Comparison of ENCODE assay signal across 11 cellular contexts in the genomic region with DNA sequence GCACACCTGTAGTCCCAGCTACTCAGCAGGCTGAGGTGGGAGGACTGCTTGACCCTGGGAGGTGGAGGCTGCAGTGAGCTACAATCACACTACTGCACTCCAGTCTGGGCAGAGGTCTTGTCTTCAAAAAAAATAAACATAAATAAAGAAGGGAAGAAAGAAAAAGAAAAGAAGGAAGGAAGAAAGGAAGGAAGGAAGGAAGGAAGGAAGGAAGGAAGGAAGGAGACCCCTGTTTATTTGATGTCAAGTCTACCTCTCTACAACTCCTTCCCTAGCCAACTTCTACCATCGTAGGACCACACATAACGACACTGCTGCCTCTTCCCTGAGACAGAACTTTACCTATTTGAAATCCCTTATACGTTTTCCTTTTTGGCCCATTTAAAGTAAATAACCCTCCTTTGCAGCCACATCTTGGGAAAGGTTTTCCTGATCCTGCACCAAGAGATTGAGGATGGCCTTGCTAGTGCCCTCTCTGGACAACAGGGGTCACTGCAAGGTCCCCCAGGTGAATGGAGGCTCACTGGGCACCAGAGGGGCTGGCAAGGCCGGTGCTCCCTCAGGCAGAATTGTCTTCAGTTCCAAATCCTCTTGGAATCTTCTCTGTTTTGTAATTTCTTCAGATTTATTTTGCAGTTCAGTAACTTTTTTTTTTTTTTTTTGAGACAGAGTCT. TPM values are rescaled to one million over a fixed set of nuclear protein-coding genes. Genes with fewer than 3 reads are reported as not detected.
A peak's percentile ranks its signal among the peaks of the same experiment; 100 is the strongest.
DNase-seq lines count a peak whose midpoint lies in the region; ATAC-seq and TF ChIP-seq lines count a peak whose summit lies in the region.
"Had no signal": no experiment of that assay in that cellular context is flagged by ENCODE, and none has a peak within 500 bp of the region (broad histone marks: within the 10 kb centered on the region; RNA-seq: fewer than 3 reads in every experiment).

No MANE protein-coding gene starts in this region.

- H3K9me2 ChIP-seq in PC-9 (ENCODE audit: insufficient read depth), result no peaks in the 10 kb centered on the region

- no peak overlapping the region for H3K4me2 ChIP-seq in PC-9

- no peak overlapping the region for H3K4me3 Mint-ChIP-seq in stimulated activated naive CD8-positive, alpha-beta T cell treated with anti-CD3 and anti-CD28 coated beads, Interleukin-15, amount 100 ng/mL, for 72 hours
- H3K4me3 Mint-ChIP-seq: central memory CD8-positive, alpha-beta T cell had no signal

- no peak for TF ChIP-seq POLR2A in upper lobe of left lung (IDR thresholded peaks at IDR 0.05)

- no peaks in the 10 kb centered on the region for H3K9me3 Mint-ChIP-seq in stimulated activated naive CD8-positive, alpha-beta T cell treated with anti-CD3 and anti-CD28 coated beads, Interleukin-15, amount 100 ng/mL, for 72 hours
- H3K9me3 Mint-ChIP-seq: central memory CD8-positive, alpha-beta T cell had no signal

- peaks cover 7% of the 10 kb centered on the region for H3K36me3 ChIP-seq in cardiac muscle cell
- H3K36me3 ChIP-seq in PC-9 (ENCODE audit: low read depth), result peaks cover 7% of the 10 kb centered on the region
- peaks cover 3 to 24% (median 14%) of the 10 kb centered on the region in 4 donors for H3K36me3 ChIP-seq in upper lobe of left lung

- H3K27me3 ChIP-seq in cardiac muscle cell, result no peaks in the 10 kb centered on the region
- H3K27me3 ChIP-seq in right cardiac atrium (ENCODE audit: control insufficient read depth, insufficient read depth), result no peaks in the 10 kb centered on the region
- no peaks in the 10 kb centered on the region for H3K27me3 ChIP-seq in PC-9 (ENCODE audit: insufficient read depth, low read depth)
- H3K27me3 ChIP-seq in upper lobe of left lung, result no peaks in the 10 kb centered on the region
- H3K27me3 ChIP-seq: sigmoid colon had no signal

- DNase-seq in cardiac muscle cell (ENCODE audit: low read depth in 1 of 2, low spot score in 1 of 2) (peak; percentile 45 to 59), right cardiac atrium (no peak), PC-9 (peak; percentile 33 to 44), fibroblast of villous mesenchyme (ENCODE audit: low read depth) (no peak), upper lobe of left lung (no peak)
- no peak for DNase-seq in stimulated activated naive CD8-positive, alpha-beta T cell treated with anti-CD3 and anti-CD28 coated beads, Interleukin-15, amount 100 ng/mL, for 72 hours
- DNase-seq: NCI-H1694 treated with DMSO at 0.1 percent for 48 hours, sigmoid colon had no signal

- H3K27ac Mint-ChIP-seq in stimulated activated naive CD8-positive, alpha-beta T cell treated with anti-CD3 and anti-CD28 coated beads, Interleukin-15, amount 100 ng/mL, for 72 hours, result no peak overlapping the region

- POLR2A ChIA-PET in PC-9 (lab: Charles Lee; ENCODE audit: unreplicated experiment), result no interaction called here

- H3K79me2 ChIP-seq in PC-9 (ENCODE audit: low read depth), result no peaks in the 10 kb centered on the region

- BruUV-seq in PC-9 (replicated peaks; lab: Mats Ljungman, UMichigan), result no TSS peak

- WGBS in right cardiac atrium, result 59% methylated on average over 4 of the region's 4 CpGs
- WGBS in upper lobe of left lung, 2 donors, result 37 to 54% methylated on average over 4 of the region's 4 CpGs

- H3K27ac ChIP-seq in cardiac muscle cell (no peak overlapping the region), right cardiac atrium (ENCODE audit: low read length) (no peak overlapping the region), PC-9 (no peak overlapping the region), upper lobe of left lung (no peak overlapping the region)
- H3K27ac ChIP-seq: sigmoid colon had no signal

- no peaks in the 10 kb centered on the region for H3K9me3 ChIP-seq in cardiac muscle cell (ENCODE audit: low read depth)
- H3K9me3 ChIP-seq in right cardiac atrium (ENCODE audit: control insufficient read depth, low read length), result no peaks in the 10 kb centered on the region
- no peaks in the 10 kb centered on the region for H3K9me3 ChIP-seq in PC-9 (ENCODE audit: insufficient read depth, low read depth)
- no peaks in the 10 kb centered on the region for H3K9me3 ChIP-seq in upper lobe of left lung
- H3K9me3 ChIP-seq: sigmoid colon had no signal

- TF ChIP-seq EP300 in upper lobe of left lung (IDR thresholded peaks at IDR 0.05), result no peak

- intact Hi-C loops in right cardiac atrium (cut with DNase I), result no loop called here
- intact Hi-C loops in PC-9 (cut with micrococcal nuclease; ENCODE audit: unreplicated experiment), result loop anchor here (5.0 to 10.0 kb wide), 4 partner anchors 42 to 802 kb away; partner anchors contain the start of genes HMGXB3, TCOF1 and TIGD6

- no peaks in the 10 kb centered on the region for H3K27me3 Mint-ChIP-seq in stimulated activated naive CD8-positive, alpha-beta T cell treated with anti-CD3 and anti-CD28 coated beads, Interleukin-15, amount 100 ng/mL, for 72 hours
- H3K27me3 Mint-ChIP-seq: central memory CD8-positive, alpha-beta T cell had no signal

- TF ChIP-seq CTCF in cardiac muscle cell (IDR thresholded peaks at IDR 0.05; ENCODE audit: low read depth, low read length) (peak; percentile 54), PC-9 (conservative IDR thresholded peaks at IDR 0.05) (peak; percentile 64), fibroblast of villous mesenchyme (IDR thresholded peaks at IDR 0.05; ENCODE audit: insufficient read depth, low read depth, low read length) (peak; percentile 64), upper lobe of left lung (IDR thresholded peaks at IDR 0.05) (peak; percentile 10 to 52 (median 34))

- H4K20me1 ChIP-seq in PC-9 (ENCODE audit: insufficient read depth), result peaks cover 26% of the 10 kb centered on the region

- H3K4me1 ChIP-seq in cardiac muscle cell (ENCODE audit: low read depth) (no peaks in the 10 kb centered on the region), right cardiac atrium (ENCODE audit: control insufficient read depth, insufficient read depth, low read length) (peaks cover 4% of the 10 kb centered on the region), PC-9 (replicated peaks; ENCODE audit: insufficient read depth) (no peaks in the 10 kb centered on the region), upper lobe of left lung (peaks cover 0 to 6% (median 5%) of the 10 kb centered on the region in 4 donors)

- ATAC-seq in right cardiac atrium (no peak), upper lobe of left lung (ENCODE audit: low FRiP score in 2 of 2) (peak in 1 of 2 donors; percentile 56), HG02798 (IDR thresholded peaks at IDR 0.05; ENCODE audit: poor library complexity, unreplicated experiment) (no peak), HG03159 (IDR thresholded peaks at IDR 0.05; ENCODE audit: unreplicated experiment) (no peak)
- no peak for ATAC-seq in stimulated activated naive CD8-positive, alpha-beta T cell treated with anti-CD3 and anti-CD28 coated beads, Interleukin-15, amount 100 ng/mL, for 72 hours

- CTCF ChIA-PET in PC-9 (lab: Charles Lee), result no interaction called here

- H3K4me3 ChIP-seq in cardiac muscle cell (no peak overlapping the region), right cardiac atrium (ENCODE audit: low read length) (no peak overlapping the region), PC-9 (no peak overlapping the region), fibroblast of villous mesenchyme (ENCODE audit: low read depth, low read length) (no peak overlapping the region), upper lobe of left lung (no peak overlapping the region)
- H3K4me3 ChIP-seq: sigmoid colon had no signal

- peaks cover 50% of the 10 kb centered on the region for H3F3A ChIP-seq in PC-9 (ENCODE audit: insufficient read depth, low read depth)

- no peak overlapping the region for H2AFZ ChIP-seq in PC-9

- peaks cover 15% of the 10 kb centered on the region for H3K4me1 Mint-ChIP-seq in stimulated activated naive CD8-positive, alpha-beta T cell treated with anti-CD3 and anti-CD28 coated beads, Interleukin-15, amount 100 ng/mL, for 72 hours

RNA-seq across cellular contexts. Expression of gene RPS14, which starts 10.5 kb away (rescaled TPM):
- 2,228 and 2,781 TPM in 2 replicates for total RNA-seq in cardiac muscle cell
- polyA plus RNA-seq in cardiac muscle cell, result 1,307 and 1,584 TPM in 2 replicates
- total RNA-seq in right cardiac atrium, result 1,000 to 10,000 TPM; 1,254 to 1,552 (median 1,386) TPM
- polyA plus RNA-seq in right cardiac atrium, result 1,870 TPM
- 2,907 and 3,838 TPM in 2 replicates for total RNA-seq in PC-9 (2021)
- 1,744 and 3,299 TPM in 2 replicates for total RNA-seq in fibroblast of villous mesenchyme
- total RNA-seq in upper lobe of left lung, result 1,000 to 10,000 TPM in 5 of 6 donors, 100 to 1,000 TPM in 1; 806 to 1,982 (median 1,727) TPM

RNA-seq across cellular contexts. Expression of gene CD74, which starts 26.3 kb away (rescaled TPM):
- total RNA-seq in cardiac muscle cell (11.7 and 12.6 TPM in 2 replicates), right cardiac atrium (100 to 1,000 TPM; 222 to 331 (median 251) TPM), PC-9 (2021) (41.1 and 52.0 TPM in 2 replicates), fibroblast of villous mesenchyme (0.32 and 3.0 TPM in 2 replicates), upper lobe of left lung (1,000 to 10,000 TPM in 5 of 6 donors, 100 to 1,000 TPM in 1; 957 to 4,783 (median 3,180) TPM)
- polyA plus RNA-seq in cardiac muscle cell (16.3 and 23.7 TPM in 2 replicates), right cardiac atrium (201 TPM)

Comparison
In these comparisons a context has a peak if more than half of its experiments do, and no peak if none do; other contexts are left out.
1. DNase-seq: peak in cardiac muscle cell (2 of 2) and PC-9 (2 of 2); none in right cardiac atrium (0 of 3), fibroblast of villous mesenchyme (single experiment), upper lobe of left lung (0 of 2) and stimulated activated naive CD8-positive, alpha-beta T cell treated with anti-CD3 and anti-CD28 coated beads, Interleukin-15, amount 100 ng/mL, for 72 hours (0 of 2).
2. Peak in every context shown above with its lines, with median percentiles within 50 percentile points of each other: CTCF ChIP-seq.